In the genomic region with DNA sequence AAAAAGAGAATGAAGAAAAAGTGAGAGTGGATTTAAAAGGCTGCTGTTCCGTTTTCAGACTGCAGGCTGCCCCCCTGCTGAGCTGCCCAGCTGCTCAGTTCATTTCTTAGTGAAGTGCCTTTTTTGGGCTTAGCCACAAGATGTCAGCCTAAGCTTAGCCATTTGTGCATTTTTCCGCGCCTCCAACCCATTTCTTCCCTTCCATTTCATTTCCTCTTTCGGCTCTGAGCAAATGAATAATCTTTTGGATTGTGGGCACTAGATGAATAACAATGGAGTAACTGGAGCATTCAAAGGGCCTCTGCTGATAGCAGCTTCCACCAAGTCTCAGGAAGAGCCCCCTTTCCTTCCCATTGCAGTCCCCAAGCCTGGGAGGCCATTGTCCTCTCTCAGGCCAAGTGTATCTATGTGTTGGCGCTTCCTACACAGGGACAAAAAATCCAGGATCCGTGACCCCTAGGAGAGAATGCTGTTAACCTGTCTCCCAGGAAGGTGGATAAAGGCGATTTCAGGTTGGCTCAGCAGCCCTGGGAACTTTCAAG, we compare ENCODE assay signal across 8 cellular contexts.
DNase-seq lines count a peak whose midpoint lies in the region; ATAC-seq and TF ChIP-seq lines count a peak whose summit lies in the region.

No MANE protein-coding gene starts in this region.

- H3K9me3 ChIP-seq in ovary: no peaks in the 10 kb centered on the region

- no peak overlapping the region for H3K27ac Mint-ChIP-seq in activated T-helper 2 cell treated with anti-CD3 and anti-CD28 coated beads, Interferon-gamma antibody, Interleukin-2, Interleukin-4, amounts not matched to agents 10 μg/mL and 5 μg/mL and 100 μg/mL, durations not matched to agents 14 hours and 24 hours and 36 hours

- TF ChIP-seq POLR2A in ovary (IDR thresholded peaks at IDR 0.05): no peak

- peak; percentile 91 for ATAC-seq in GM19397 (IDR thresholded peaks at IDR 0.05; ENCODE audit: unreplicated experiment)
- ATAC-seq in HG03342 (IDR thresholded peaks at IDR 0.05; ENCODE audit: unreplicated experiment): peak; percentile 96

- intact Hi-C loops in ovary (cut with DNase I): loop anchor here in 2 of 4 donors (5.0 to 10.0 kb wide), 2 partner anchors 180 to 182 kb away; no protein-coding TSS in a partner anchor
- intact Hi-C loops in activated T-helper 2 cell treated with anti-CD3 and anti-CD28 coated beads, Interferon-gamma antibody, Interleukin-2, Interleukin-4, amounts not matched to agents 10 μg/mL and 5 μg/mL and 100 μg/mL, durations not matched to agents 14 hours and 24 hours and 36 hours (cut with micrococcal nuclease): loop anchor here (1.0 to 5.0 kb wide), 2 partner anchors 42 to 181 kb away; no protein-coding TSS in a partner anchor

- peaks cover 13% of the 10 kb centered on the region for H3K4me1 Mint-ChIP-seq in activated T-helper 2 cell treated with anti-CD3 and anti-CD28 coated beads, Interferon-gamma antibody, Interleukin-2, Interleukin-4, amounts not matched to agents 10 μg/mL and 5 μg/mL and 100 μg/mL, durations not matched to agents 14 hours and 24 hours and 36 hours (ENCODE audit: low read depth)

- H3K27me3 ChIP-seq in ovary: no peaks in the 10 kb centered on the region

- H3K4me3 Mint-ChIP-seq in activated T-helper 2 cell treated with anti-CD3 and anti-CD28 coated beads, Interferon-gamma antibody, Interleukin-2, Interleukin-4, amounts not matched to agents 10 μg/mL and 5 μg/mL and 100 μg/mL, durations not matched to agents 14 hours and 24 hours and 36 hours (ENCODE audit: low read depth): no peak overlapping the region

- H3K4me1 ChIP-seq in ovary (ENCODE audit: insufficient read depth): no peaks in the 10 kb centered on the region

- peaks cover 4% of the 10 kb centered on the region for H3K27me3 Mint-ChIP-seq in activated T-helper 2 cell treated with anti-CD3 and anti-CD28 coated beads, Interferon-gamma antibody, Interleukin-2, Interleukin-4, amounts not matched to agents 10 μg/mL and 5 μg/mL and 100 μg/mL, durations not matched to agents 14 hours and 24 hours and 36 hours (ENCODE audit: low read depth)

- peak; percentile 80 for DNase-seq in DMS53 treated with DMSO at 0.1 percent for 48 hours (lab: John Stamatoyannopoulos, UW; ENCODE audit: unreplicated experiment)
- peak; percentile 26 for DNase-seq in NCI-H226
- DNase-seq in activated CD4-positive, alpha-beta T cell treated with anti-CD3 and anti-CD28 coated beads, Interleukin-2, amount 50 U/mL, for 48 hours: peak; percentile 5 to 21
- peak; percentile 47 for DNase-seq in germinal center (ENCODE audit: low spot score)
- DNase-seq in ovary: peak; percentile 13 to 46 (median 40)
- no peak for DNase-seq in activated T-helper 2 cell treated with anti-CD3 and anti-CD28 coated beads, Interferon-gamma antibody, Interleukin-2, Interleukin-4, amounts not matched to agents 10 μg/mL and 5 μg/mL and 100 μg/mL, durations not matched to agents 14 hours and 24 hours and 36 hours (ENCODE audit: low spot score)

- H3K27ac ChIP-seq in ovary: no peak overlapping the region

- 28 to 40% (median 31%) methylated on average over 7 of the region's 7 CpGs for WGBS in ovary, 3 donors

- no peak for TF ChIP-seq EP300 in ovary (IDR thresholded peaks at IDR 0.05)

- no peaks in the 10 kb centered on the region for H3K36me3 Mint-ChIP-seq in activated T-helper 2 cell treated with anti-CD3 and anti-CD28 coated beads, Interferon-gamma antibody, Interleukin-2, Interleukin-4, amounts not matched to agents 10 μg/mL and 5 μg/mL and 100 μg/mL, durations not matched to agents 14 hours and 24 hours and 36 hours (ENCODE audit: low read depth)

- no peak overlapping the region for H3K4me3 ChIP-seq in ovary

- no peaks in the 10 kb centered on the region for H3K9me3 Mint-ChIP-seq in activated T-helper 2 cell treated with anti-CD3 and anti-CD28 coated beads, Interferon-gamma antibody, Interleukin-2, Interleukin-4, amounts not matched to agents 10 μg/mL and 5 μg/mL and 100 μg/mL, durations not matched to agents 14 hours and 24 hours and 36 hours

- peak; percentile 59 to 84 (median 67) for TF ChIP-seq CTCF in ovary (IDR thresholded peaks at IDR 0.05)

- no peaks in the 10 kb centered on the region for H3K36me3 ChIP-seq in ovary
